Comparison of ENCODE assay signal across 18 cellular contexts in genomic region chr1:219379691-219380090, GRCh38.
A peak's percentile ranks its signal among the peaks of the same experiment; 100 is the strongest.
DNase-seq lines count a peak whose midpoint lies in the region; ATAC-seq and TF ChIP-seq lines count a peak whose summit lies in the region.
"Had no signal": no experiment of that assay in that cellular context is flagged by ENCODE, and none has a peak within 500 bp of the region (broad histone marks: within the 10 kb centered on the region; RNA-seq: fewer than 3 reads in every experiment).

No MANE protein-coding gene starts in this region.

- no peak overlapping the region for H3K27ac Mint-ChIP-seq in CD14-positive monocyte
- H3K27ac Mint-ChIP-seq: CD4-positive, alpha-beta T cell; GM23338; HFFc6 had no signal

- H3K9me2 ChIP-seq in GM23248 (ENCODE audit: insufficient read depth) = no peaks in the 10 kb centered on the region

- H4K8ac ChIP-seq in mesenchymal stem cell (ENCODE audit: low read length) = no peak overlapping the region

- intact Hi-C loops in CD14-positive monocyte (cut with micrococcal nuclease) = no loop called here

- no peak overlapping the region for H3K14ac ChIP-seq in mesenchymal stem cell (ENCODE audit: low read length in 2 of 2)

- H3K79me2 ChIP-seq in GM23248 (ENCODE audit: insufficient read depth) = no peaks in the 10 kb centered on the region

- H3K27ac ChIP-seq in mesenchymal stem cell (ENCODE audit: low read length, poor library complexity, severe bottlenecking) (peak overlapping the region; percentile 25), GM23248 (no peak overlapping the region)

- no peak overlapping the region for H3K18ac ChIP-seq in mesenchymal stem cell (ENCODE audit: low read depth in 1 of 2, low read length in 2 of 2)

- no peak for ATAC-seq in HG03045 (IDR thresholded peaks at IDR 0.05; ENCODE audit: unreplicated experiment)
- ATAC-seq: GM23338, HCT116, K562 had no signal

- H3K4me3 Mint-ChIP-seq in CD14-positive monocyte = no peak overlapping the region
- H3K4me3 Mint-ChIP-seq: CD4-positive, alpha-beta T cell; GM23338; HFFc6 had no signal

- peaks cover 0 to 5% (median under 1%) of the 10 kb centered on the region in 7 donors for H3K9me3 Mint-ChIP-seq in CD14-positive monocyte
- H3K9me3 Mint-ChIP-seq: CD4-positive, alpha-beta T cell; GM23338 had no signal

- H3K9me3 ChIP-seq in mesenchymal stem cell (ENCODE audit: control insufficient read depth, low read length) (no peaks in the 10 kb centered on the region), GM23248 (ENCODE audit: low read depth) (no peaks in the 10 kb centered on the region)
- H3K9me3 ChIP-seq: BE2C had no signal

- no peaks in the 10 kb centered on the region for H3K79me1 ChIP-seq in mesenchymal stem cell (replicated peaks; ENCODE audit: low read length, poor library complexity, severe bottlenecking)

- no peak overlapping the region for H2BK15ac ChIP-seq in mesenchymal stem cell (ENCODE audit: low read depth, poor library complexity, severe bottlenecking)

- H3K36me3 ChIP-seq in mesenchymal stem cell (ENCODE audit: control insufficient read depth in 1 of 2, insufficient read depth in 2 of 2, low read depth in 1 of 2, low read length in 2 of 2) = no peaks in the 10 kb centered on the region
- no peaks in the 10 kb centered on the region for H3K36me3 ChIP-seq in GM23248 (ENCODE audit: low read depth)
- H3K36me3 ChIP-seq: BE2C had no signal

- no peak overlapping the region for H3K9ac ChIP-seq in mesenchymal stem cell (ENCODE audit: low read length)
- no peak overlapping the region for H3K9ac ChIP-seq in GM23248

- H2AFZ ChIP-seq in mesenchymal stem cell (ENCODE audit: low read depth, low read length) (no peak overlapping the region), GM23248 (no peak overlapping the region)
- H2AFZ ChIP-seq: GM23338 had no signal

- H3K27me3 ChIP-seq in mesenchymal stem cell (ENCODE audit: control insufficient read depth in 1 of 2, insufficient read depth in 1 of 2, low read length in 2 of 2) = no peaks in the 10 kb centered on the region
- no peaks in the 10 kb centered on the region for H3K27me3 ChIP-seq in GM23248 (replicated peaks; ENCODE audit: insufficient read depth)
- H3K27me3 ChIP-seq: BE2C had no signal

- H3K27me3 Mint-ChIP-seq in CD14-positive monocyte (ENCODE audit: low read depth in 3 of 3) = no peaks in the 10 kb centered on the region
- H3K27me3 Mint-ChIP-seq: CD4-positive, alpha-beta T cell had no signal

- no peaks in the 10 kb centered on the region for H3K36me3 Mint-ChIP-seq in CD14-positive monocyte

- in situ Hi-C loops in GM23248 (cut with MboI) = loop anchor here (25.0 kb wide), 2 partner anchors 817 to 1042 kb away; partner anchors contain the start of gene TGFB2

- H3K4ac ChIP-seq in mesenchymal stem cell (ENCODE audit: low read depth in 1 of 2, low read length in 2 of 2) = no peak overlapping the region

- no peak overlapping the region for H2BK120ac ChIP-seq in mesenchymal stem cell (ENCODE audit: low read depth, low read length)

- H4K20me1 ChIP-seq in GM23248 (ENCODE audit: insufficient read depth) = no peaks in the 10 kb centered on the region

- no peak overlapping the region for H2BK12ac ChIP-seq in mesenchymal stem cell (ENCODE audit: low read length in 2 of 2)

- DNase-seq in M059J (ENCODE audit: low read depth) (peak; percentile 30), foreskin melanocyte (peak; percentile 81), mesenchymal stem cell (no peak), CD14-positive monocyte (ENCODE audit: low spot score) (no peak), NCI-H2171 (lab: John Stamatoyannopoulos, UW) (no peak), GM23248 (no peak)
- DNase-seq: BE2C; C1 segment of cervical spinal cord; Calu3; CD4-positive, alpha-beta T cell; DMS79 treated with DMSO at 0.1 percent for 48 hours; GF-D8; HFFc6; IMR-90 had no signal

- peak overlapping the region; percentile 16 for H2AK5ac ChIP-seq in mesenchymal stem cell (ENCODE audit: low read length, severe bottlenecking)

- H3K23ac ChIP-seq in mesenchymal stem cell (ENCODE audit: low read length in 2 of 2) = no peak overlapping the region

- H2BK5ac ChIP-seq in mesenchymal stem cell (ENCODE audit: low read depth, low read length, poor library complexity, severe bottlenecking) = no peak overlapping the region

- WGBS in mesenchymal stem cell = 58% methylated on average over 1 of the region's 2 CpGs
- 72 to 76% methylated on average over 2 of the region's 2 CpGs for WGBS in GM23248 (ENCODE audit: low coverage in 1 of 2, low lambda C conversion rate in 2 of 2, missing lambda C conversion rate in 2 of 2), 2 experiments

- H3K4me3 ChIP-seq in mesenchymal stem cell (ENCODE audit: insufficient read depth in 1 of 2, low read depth in 1 of 2, low read length in 2 of 2) (no peak overlapping the region), GM23248 (no peak overlapping the region)
- H3K4me3 ChIP-seq: GM23338, K562 had no signal

- no peak for TF ChIP-seq CTCF in CD14-positive monocyte (IDR thresholded peaks at IDR 0.05)

- H3K4me1 ChIP-seq in mesenchymal stem cell (ENCODE audit: control insufficient read depth, insufficient read depth, low read depth, low read length) (peaks cover 6% of the 10 kb centered on the region), GM23248 (ENCODE audit: insufficient read depth) (no peaks in the 10 kb centered on the region)
- H3K4me1 ChIP-seq: BE2C had no signal

- no peaks in the 10 kb centered on the region for H3K4me1 Mint-ChIP-seq in CD14-positive monocyte

- H3F3A ChIP-seq in GM23248 (ENCODE audit: insufficient read depth) = no peaks in the 10 kb centered on the region

- no peak overlapping the region for H3K4me2 ChIP-seq in mesenchymal stem cell (ENCODE audit: low read length, poor library complexity, severe bottlenecking)
- H3K4me2 ChIP-seq in GM23248 (ENCODE audit: unreplicated experiment) = no peak overlapping the region
- H3K4me2 ChIP-seq: GM23338 had no signal

- no peak overlapping the region for H4K91ac ChIP-seq in mesenchymal stem cell (ENCODE audit: low read length)

Comparison
In these comparisons a context has a peak if more than half of its experiments do, and no peak if none do; other contexts are left out.
1. DNase-seq: peak in M059J (single experiment) and foreskin melanocyte (single experiment); none in mesenchymal stem cell (single experiment), CD14-positive monocyte (single experiment), NCI-H2171 (single experiment) and GM23248 (single experiment).